ENCODE assay signal across 8 cellular contexts in genomic region chr1:27366411-27367159, GRCh38. TPM values are rescaled to one million over a fixed set of nuclear protein-coding genes. Genes with fewer than 3 reads are reported as not detected.
A peak's percentile ranks its signal among the peaks of the same experiment; 100 is the strongest.
DNase-seq lines count a peak whose midpoint lies in the region; ATAC-seq lines count a peak whose summit lies in the region.

TSS of gene MAP3K6 (minus strand) at chr1:27366961. CDS start at chr1:27366597, 364 bp downstream.

- H3K4me3 ChIP-seq in CD4-positive, alpha-beta memory T cell (ENCODE audit: low read length in 2 of 2) = peak within 1 kb of the TSS; percentile 36 to 54
- H3K4me3 ChIP-seq in iPS-20b (ENCODE audit: low read length) = peak within 1 kb of the TSS; percentile 80

- H3K4me1 Mint-ChIP-seq in CD4-positive, alpha-beta memory T cell = peaks cover 13 to 50% (median 25%) of the 10 kb centered on the region in 4 donors

- H3K27me3 ChIP-seq in CD4-positive, alpha-beta memory T cell (ENCODE audit: insufficient read depth, low read length) = no peaks in the 10 kb centered on the region
- H3K27me3 ChIP-seq in iPS-20b (ENCODE audit: insufficient read depth, low read length) = peaks cover 16% of the 10 kb centered on the region

- CTCF ChIA-PET in CD4-positive, alpha-beta memory T cell (lab: Charles Lee; ENCODE audit: partially characterized antibody) = interaction anchor here (0.9 to 8.4 kb wide), 12 partner anchors 11 to 190 kb away, joined by 3 to 54 read pairs (median 5); no protein-coding TSS in a partner anchor

- H3K36me3 Mint-ChIP-seq in CD4-positive, alpha-beta memory T cell = no peaks in the 10 kb centered on the region

- H3K27me3 Mint-ChIP-seq in CD4-positive, alpha-beta memory T cell = no peaks in the 10 kb centered on the region

- peak within 1 kb of the TSS; percentile 86 to 94 (median 88) for H3K4me3 Mint-ChIP-seq in CD4-positive, alpha-beta memory T cell

- no peaks in the 10 kb centered on the region for H3K9me3 ChIP-seq in CD4-positive, alpha-beta memory T cell (ENCODE audit: control insufficient read depth in 1 of 2, low read length in 2 of 2)
- no peaks in the 10 kb centered on the region for H3K9me3 ChIP-seq in iPS-20b (ENCODE audit: insufficient read depth, low read depth, low read length)

- no peaks in the 10 kb centered on the region for H3K9me3 Mint-ChIP-seq in CD4-positive, alpha-beta memory T cell

- ATAC-seq in GM21528 (IDR thresholded peaks at IDR 0.05; ENCODE audit: low FRiP score, unreplicated experiment) = peak; percentile 34
- peak; percentile 86 for ATAC-seq in sciatic nerve
- ATAC-seq in GM18520 (IDR thresholded peaks at IDR 0.05; ENCODE audit: unreplicated experiment) = no peak

- peaks cover 18% of the 10 kb centered on the region for H3K4me1 ChIP-seq in CD4-positive, alpha-beta memory T cell (ENCODE audit: insufficient read depth, low read length)
- H3K4me1 ChIP-seq in iPS-20b (ENCODE audit: insufficient read depth, low read length) = peaks cover 15% of the 10 kb centered on the region

- H3K36me3 ChIP-seq in CD4-positive, alpha-beta memory T cell (ENCODE audit: insufficient read depth, low read length) = no peaks in the 10 kb centered on the region
- H3K36me3 ChIP-seq in iPS-20b (ENCODE audit: insufficient read depth, low read depth, low read length) = no peaks in the 10 kb centered on the region

- peak in 4 of 5 donors; percentile 29 to 46 (median 38) for DNase-seq in CD4-positive, alpha-beta memory T cell
- DNase-seq in NCI-H1048 (lab: John Stamatoyannopoulos, UW) (peak; percentile 62), SW480 (ENCODE audit: low spot score) (peak; percentile 78), caudate nucleus (lab: John Stamatoyannopoulos, UW) (peak in 32 of 61 donors; percentile 10 to 70 (median 30)), sciatic nerve (ENCODE audit: low spot score) (peak; percentile 90)

- POLR2A ChIA-PET in CD4-positive, alpha-beta memory T cell (lab: Charles Lee; ENCODE audit: partially characterized antibody) = interaction anchor here (0.8 to 3.0 kb wide), 10 partner anchors 9 to 296 kb away, joined by 3 to 25 read pairs (median 10); partner anchors contain the start of gene SYTL1

- intact Hi-C loops in CD4-positive, alpha-beta memory T cell (cut with micrococcal nuclease) = no loop called here
- intact Hi-C loops in sciatic nerve (cut with DNase I) = no loop called here

- H3K27ac Mint-ChIP-seq in CD4-positive, alpha-beta memory T cell = peak within 1 kb of the TSS; percentile 19 to 88 (median 77)

- H3K27ac ChIP-seq in CD4-positive, alpha-beta memory T cell (ENCODE audit: low read depth, low read length) = peak within 1 kb of the TSS; percentile 51
- peak within 1 kb of the TSS; percentile 83 for H3K27ac ChIP-seq in caudate nucleus (ENCODE audit: low read depth, low read length)
- H3K27ac ChIP-seq in iPS-20b (ENCODE audit: low read length) = no peak within 1 kb of the TSS

- peak within 1 kb of the TSS; percentile 73; the same call in 1 of the 2 replicates for H3K9ac ChIP-seq in iPS-20b (ENCODE audit: low read depth, low read length)

RNA-seq across cellular contexts. Expression of gene MAP3K6, which starts in this region (rescaled TPM):
- 10 to 100 TPM in 1 of 2 experiments, 1 to 10 TPM in 1; 8.8 to 11.7 TPM for total RNA-seq in CD4-positive, alpha-beta memory T cell
- 1 to 10 TPM; 4.5 to 8.1 TPM for polyA plus RNA-seq in CD4-positive, alpha-beta memory T cell
- total RNA-seq in sciatic nerve = 88.4 TPM

Comparison
In these comparisons a context has a peak if more than half of its experiments do, and no peak if none do; other contexts are left out.
1. DNase-seq: peak in every context shown above with its lines; median percentile 90 in sciatic nerve; 78 in SW480; 62 in NCI-H1048; 38 in CD4-positive, alpha-beta memory T cell; 30 in caudate nucleus.